ENCODE assay signal across 16 cellular contexts in genomic region chr2:33126973-33127372, GRCh38.
DNase-seq lines count a peak whose midpoint lies in the region; ATAC-seq, FAIRE-seq and TF ChIP-seq lines count a peak whose summit lies in the region.
"Had no signal": no experiment of that assay in that cellular context is flagged by ENCODE, and none has a peak within 500 bp of the region (broad histone marks: within the 10 kb centered on the region; RNA-seq: fewer than 3 reads in every experiment).

No MANE protein-coding gene starts in this region.

- no peak overlapping the region for H3K4me3 Mint-ChIP-seq in endothelial cell (ENCODE audit: unreplicated experiment)
- H3K4me3 Mint-ChIP-seq: activated CD4-positive, alpha-beta memory T cell treated with anti-CD3 and anti-CD28 coated beads for 36 hours; natural killer cell treated with Interleukin-12 subunit alpha and Interleukin-12 subunit beta and Interleukin-15 and Interleukin-18, amount 100 ng/mL, for 72 hours had no signal

- no peaks in the 10 kb centered on the region; the same call in 1 of the 2 replicates for H3K36me3 ChIP-seq in SJCRH30
- H3K36me3 ChIP-seq: BE2C had no signal

- FAIRE-seq in GM19239 (lab: Jason Lieb, UNC): no peak
- FAIRE-seq: islet of Langerhans had no signal

- peaks cover 44% of the 10 kb centered on the region for H3K36me3 Mint-ChIP-seq in endothelial cell (ENCODE audit: low read depth, unreplicated experiment)
- H3K36me3 Mint-ChIP-seq: activated CD4-positive, alpha-beta memory T cell treated with anti-CD3 and anti-CD28 coated beads for 36 hours; natural killer cell treated with Interleukin-12 subunit alpha and Interleukin-12 subunit beta and Interleukin-15 and Interleukin-18, amount 100 ng/mL, for 72 hours had no signal

- peaks cover 4% of the 10 kb centered on the region; the same call in 1 of the 2 replicates for H3K4me1 ChIP-seq in SJCRH30
- H3K4me1 ChIP-seq: BE2C had no signal

- DNase-seq in Daoy (ENCODE audit: low read depth) (peak; percentile 55), RPMI7951 (ENCODE audit: low read depth) (peak; percentile 69), endothelial cell (ENCODE audit: low spot score) (no peak), skeletal muscle cell (ENCODE audit: low read depth) (peak; percentile 66), NCI-H2107 (lab: John Stamatoyannopoulos, UW) (no peak), GM19239 (ENCODE audit: insufficient read length, low spot score) (no peak), SJCRH30 (no peak)
- DNase-seq: activated CD4-positive, alpha-beta memory T cell treated with anti-CD3 and anti-CD28 coated beads for 36 hours; BE2C; head of caudate nucleus; NCI-H187 treated with DMSO at 0.1 percent for 48 hours; NCI-H524; PC-9 had no signal

- no peak for TF ChIP-seq CTCF in endothelial cell (IDR thresholded peaks at IDR 0.05; ENCODE audit: unreplicated experiment)

- H3K4me1 Mint-ChIP-seq in endothelial cell (ENCODE audit: unreplicated experiment): peaks cover 25% of the 10 kb centered on the region

- H3K27ac ChIP-seq in SJCRH30: no peak overlapping the region
- H3K27ac ChIP-seq: PC-9 had no signal

- 0 out of 2 replicates have a peak, but pooled peaks cover 3% of the 10 kb centered on the region for H3K9me3 ChIP-seq in SJCRH30 (replicated peaks)
- H3K9me3 ChIP-seq: BE2C had no signal

- H3K27me3 Mint-ChIP-seq in endothelial cell (ENCODE audit: unreplicated experiment): peaks cover 3% of the 10 kb centered on the region

- no peak overlapping the region for H3K4me3 ChIP-seq in skeletal muscle cell (ENCODE audit: low read depth, low read length)
- no peak overlapping the region for H3K4me3 ChIP-seq in SJCRH30
- H3K4me3 ChIP-seq: PC-9 had no signal

- H3K9me3 Mint-ChIP-seq in endothelial cell (ENCODE audit: unreplicated experiment): no peaks in the 10 kb centered on the region
- H3K9me3 Mint-ChIP-seq: activated CD4-positive, alpha-beta memory T cell treated with anti-CD3 and anti-CD28 coated beads for 36 hours; natural killer cell treated with Interleukin-12 subunit alpha and Interleukin-12 subunit beta and Interleukin-15 and Interleukin-18, amount 100 ng/mL, for 72 hours had no signal

- ATAC-seq in GM18517 (IDR thresholded peaks at IDR 0.05; ENCODE audit: unreplicated experiment): no peak
- ATAC-seq: natural killer cell treated with Interleukin-12 subunit alpha and Interleukin-12 subunit beta and Interleukin-15 and Interleukin-18, amount 100 ng/mL, for 72 hours had no signal

- peak overlapping the region; percentile 27 for H3K27ac Mint-ChIP-seq in endothelial cell (ENCODE audit: unreplicated experiment)
- H3K27ac Mint-ChIP-seq: activated CD4-positive, alpha-beta memory T cell treated with anti-CD3 and anti-CD28 coated beads for 36 hours; natural killer cell treated with Interleukin-12 subunit alpha and Interleukin-12 subunit beta and Interleukin-15 and Interleukin-18, amount 100 ng/mL, for 72 hours had no signal

- H3K27me3 ChIP-seq in SJCRH30: no peaks in the 10 kb centered on the region

Comparison
In these comparisons a context has a peak if more than half of its experiments do, and no peak if none do; other contexts are left out.
1. DNase-seq: peak in Daoy (single experiment), RPMI7951 (single experiment) and skeletal muscle cell (single experiment); none in endothelial cell (single experiment), NCI-H2107 (single experiment), GM19239 (single experiment) and SJCRH30 (0 of 2).